ENCODE assay signal across 10 cellular contexts in the genomic region with DNA sequence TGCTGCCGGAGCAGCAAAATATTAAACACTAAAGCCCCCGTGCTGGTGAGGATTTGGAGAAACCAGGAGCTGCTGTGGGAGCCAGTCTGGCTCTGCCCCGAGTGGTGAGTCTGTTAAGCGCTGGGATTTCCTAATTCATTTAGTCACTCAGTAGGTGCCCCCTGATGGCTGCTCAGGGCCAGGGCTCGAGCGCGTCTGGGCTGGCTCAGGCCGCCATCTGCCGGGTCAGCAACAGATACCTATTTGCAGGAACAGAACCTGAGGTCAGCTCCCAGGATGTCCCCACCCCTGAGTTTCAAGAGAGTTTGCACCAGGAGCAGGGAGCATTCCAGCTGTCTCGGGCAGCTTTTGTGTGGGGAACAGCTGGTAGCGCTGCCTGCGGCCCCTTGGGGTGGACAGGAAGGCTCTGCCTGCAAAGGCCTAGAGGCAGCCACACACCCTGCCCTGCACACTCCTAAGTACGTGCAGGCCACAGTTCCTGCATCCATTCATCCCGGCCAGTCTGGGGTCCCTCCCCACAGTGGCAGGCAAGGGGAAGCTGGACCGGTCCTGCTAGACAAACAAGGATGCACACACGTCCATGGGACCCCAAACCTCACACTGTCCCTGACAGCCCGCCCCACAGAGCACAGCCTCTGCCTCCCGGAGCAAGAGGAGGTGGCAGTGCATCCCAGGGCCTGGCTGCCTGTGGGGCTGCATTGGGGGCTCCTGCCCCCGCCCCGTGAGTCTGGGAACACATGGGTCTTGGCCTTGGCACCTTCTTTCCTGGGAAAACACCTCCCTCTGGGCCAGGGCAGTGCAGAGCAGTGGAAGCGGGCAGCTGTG.
A peak's percentile ranks its signal among the peaks of the same experiment; 100 is the strongest.
DNase-seq lines count a peak whose midpoint lies in the region; ATAC-seq and TF ChIP-seq lines count a peak whose summit lies in the region.
"Had no signal": no experiment of that assay in that cellular context is flagged by ENCODE, and none has a peak within 500 bp of the region (broad histone marks: within the 10 kb centered on the region; RNA-seq: fewer than 3 reads in every experiment).

No MANE protein-coding gene starts in this region.

- no peaks in the 10 kb centered on the region for H3K9me3 ChIP-seq in OCI-LY7 (ENCODE audit: low read length)
- H3K9me3 ChIP-seq: transverse colon had no signal

- H3K9me2 ChIP-seq in OCI-LY7 (ENCODE audit: insufficient read depth, low read length) = no peaks in the 10 kb centered on the region

- no peaks in the 10 kb centered on the region for H3K36me3 ChIP-seq in OCI-LY7 (ENCODE audit: insufficient read depth, low read length)
- H3K36me3 ChIP-seq: transverse colon had no signal

- H3K4me3 ChIP-seq in OCI-LY7 (ENCODE audit: low read depth, low read length, poor library complexity, severe bottlenecking) = no peak overlapping the region
- H3K4me3 ChIP-seq in fibroblast of pulmonary artery (replicated peaks; ENCODE audit: low read depth, low read length) = no peak overlapping the region
- H3K4me3 ChIP-seq: transverse colon had no signal

- intact Hi-C loops in OCI-LY7 (cut with micrococcal nuclease; ENCODE audit: unreplicated experiment) = no loop called here
- intact Hi-C loops in posterior vena cava (cut with DNase I) = no loop called here

- H4K20me1 ChIP-seq in OCI-LY7 (ENCODE audit: insufficient read depth, low read length) = no peaks in the 10 kb centered on the region

- no peak overlapping the region for H2AFZ ChIP-seq in OCI-LY7 (ENCODE audit: low read length)

- H3K27ac ChIP-seq in OCI-LY7 (ENCODE audit: low read depth, low read length, poor library complexity, severe bottlenecking) = no peak overlapping the region
- H3K27ac ChIP-seq: transverse colon had no signal

- ATAC-seq in HG02885 (IDR thresholded peaks at IDR 0.05; ENCODE audit: poor library complexity, unreplicated experiment) = no peak
- ATAC-seq: T-cell had no signal

- no peaks in the 10 kb centered on the region for H3K4me1 ChIP-seq in OCI-LY7 (ENCODE audit: insufficient read depth, low read length, poor library complexity, severe bottlenecking)

- H3K4me2 ChIP-seq in OCI-LY7 (ENCODE audit: low read length) = no peak overlapping the region

- POLR2A ChIA-PET in OCI-LY7 (lab: Charles Lee) = no interaction called here

- no TSS peak for BruUV-seq in OCI-LY7 (replicated peaks; lab: Mats Ljungman, UMichigan)

- H3K79me2 ChIP-seq in OCI-LY7 (ENCODE audit: insufficient read depth, low read depth, low read length) = no peaks in the 10 kb centered on the region

- peak; percentile 50 for DNase-seq in DMS 273 (lab: John Stamatoyannopoulos, UW; ENCODE audit: unreplicated experiment)
- no peak for DNase-seq in DMS 273 treated with DMSO at 0.1 percent for 48 hours (lab: John Stamatoyannopoulos, UW)
- peak; percentile 8 for DNase-seq in OCI-LY7 (ENCODE audit: low spot score)
- peak; percentile 33 for DNase-seq in fibroblast of pulmonary artery (ENCODE audit: low read depth)
- DNase-seq in posterior vena cava (ENCODE audit: low spot score) = peak; percentile 73
- no peak for DNase-seq in NCI-H1105 treated with DMSO at 0.1 percent for 48 hours (lab: John Stamatoyannopoulos, UW)
- no peak for DNase-seq in AML-193 (lab: John Stamatoyannopoulos, UW)

- CTCF ChIA-PET in OCI-LY7 (lab: Charles Lee; ENCODE audit: unreplicated experiment) = no interaction called here

- peak; percentile 28; the same call in 1 of the 2 replicates for TF ChIP-seq CTCF in OCI-LY7 (conservative IDR thresholded peaks at IDR 0.05; ENCODE audit: low read length)
- TF ChIP-seq CTCF in fibroblast of pulmonary artery (IDR thresholded peaks at IDR 0.05; ENCODE audit: low read length, missing control alignments) = peak; percentile 18

Comparison
In these comparisons a context has a peak if more than half of its experiments do, and no peak if none do; other contexts are left out.
1. DNase-seq: peak in DMS 273 (single experiment), OCI-LY7 (single experiment), fibroblast of pulmonary artery (single experiment) and posterior vena cava (single experiment); none in DMS 273 treated with DMSO at 0.1 percent for 48 hours (single experiment), NCI-H1105 treated with DMSO at 0.1 percent for 48 hours (single experiment) and AML-193 (0 of 2).